Comparison of ENCODE assay signal across 10 cellular contexts in the genomic region with DNA sequence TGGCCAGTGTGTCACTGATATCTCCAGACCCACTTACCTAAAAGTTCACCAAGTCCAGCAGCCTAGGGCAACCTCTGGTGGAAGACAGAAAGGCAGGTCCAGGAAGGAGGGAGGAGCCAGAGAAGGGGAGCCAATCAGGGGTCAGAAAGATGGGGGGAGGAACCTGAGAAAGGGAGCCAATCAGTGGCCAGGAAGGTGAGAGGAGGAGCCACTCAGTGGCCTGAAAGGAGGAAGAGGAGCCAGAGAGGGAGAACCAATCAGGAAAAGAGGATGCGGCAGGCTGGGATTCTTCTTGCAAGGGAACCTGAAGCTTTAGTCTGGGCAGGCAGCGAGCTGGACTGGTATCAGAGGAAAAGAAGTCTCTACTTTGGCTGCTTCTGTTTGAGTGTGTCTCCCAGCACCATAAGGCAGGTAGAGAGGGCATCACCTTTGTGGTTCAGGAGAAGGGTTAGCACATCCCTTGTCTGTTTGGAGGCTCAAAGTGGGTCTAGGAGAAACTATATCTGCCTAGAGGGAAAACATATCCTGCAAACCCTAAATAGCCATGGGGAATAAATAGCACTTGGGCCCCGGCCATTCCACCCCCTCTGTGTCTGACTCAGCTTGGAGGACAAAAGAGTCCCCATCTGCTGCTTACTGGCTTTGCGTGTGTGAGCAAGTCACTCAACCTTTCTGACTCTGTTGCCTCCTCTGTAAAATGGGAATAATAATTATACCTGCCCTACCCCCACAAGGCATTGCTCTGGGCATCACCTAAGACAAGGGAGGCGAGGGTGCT. TPM values are rescaled to one million over a fixed set of nuclear protein-coding genes. Genes with fewer than 3 reads are reported as not detected.
DNase-seq lines count a peak whose midpoint lies in the region; ATAC-seq and TF ChIP-seq lines count a peak whose summit lies in the region.
"Had no signal": no experiment of that assay in that cellular context is flagged by ENCODE, and none has a peak within 500 bp of the region (broad histone marks: within the 10 kb centered on the region; RNA-seq: fewer than 3 reads in every experiment).

No MANE protein-coding gene starts in this region.

- H3K4me1 ChIP-seq in left ventricle myocardium inferior (peaks cover 11% of the 10 kb centered on the region), iPS DF 6.9 (ENCODE audit: control insufficient read depth, insufficient read depth, low read length) (no peaks in the 10 kb centered on the region; the same call in 1 of the 2 replicates)
- H3K4me1 ChIP-seq: right lobe of liver had no signal

- peak overlapping the region; percentile 33 for H3K4me3 Mint-ChIP-seq in activated naive CD8-positive, alpha-beta T cell treated with anti-CD3 and anti-CD28 coated beads for 36 hours
- H3K4me3 Mint-ChIP-seq in stimulated activated naive CD8-positive, alpha-beta T cell treated with anti-CD3 and anti-CD28 coated beads, Interleukin-15, amount 100 ng/mL, for 72 hours: peak overlapping the region; percentile 62 to 69

- TF ChIP-seq CTCF in left ventricle myocardium inferior (IDR thresholded peaks at IDR 0.05; ENCODE audit: borderline replicate concordance): no peak

- H3K36me3 Mint-ChIP-seq in activated naive CD8-positive, alpha-beta T cell treated with anti-CD3 and anti-CD28 coated beads for 36 hours: no peaks in the 10 kb centered on the region

- no CpG with 5 or more reads among the region's 5 CpGs for WGBS in iPS DF 6.9 (ENCODE audit: insufficient coverage, insufficient read length)

- H3K36me3 ChIP-seq in left ventricle myocardium inferior (no peaks in the 10 kb centered on the region), iPS DF 6.9 (ENCODE audit: control insufficient read depth, insufficient read depth, low read length) (no peaks in the 10 kb centered on the region)
- H3K36me3 ChIP-seq: right lobe of liver had no signal

- intact Hi-C loops in Right ventricle myocardium inferior (cut with DNase I): no loop called here
- intact Hi-C loops in left ventricle myocardium inferior (cut with micrococcal nuclease): no loop called here

- peaks cover 11% of the 10 kb centered on the region for H3K27me3 Mint-ChIP-seq in activated naive CD8-positive, alpha-beta T cell treated with anti-CD3 and anti-CD28 coated beads for 36 hours
- H3K27me3 Mint-ChIP-seq in stimulated activated naive CD8-positive, alpha-beta T cell treated with anti-CD3 and anti-CD28 coated beads, Interleukin-15, amount 100 ng/mL, for 72 hours: peaks cover 49% of the 10 kb centered on the region

- no peak for DNase-seq in Right ventricle myocardium inferior (ENCODE audit: missing footprints)
- DNase-seq in left ventricle myocardium inferior: no peak
- DNase-seq in NCI-H2107 treated with DMSO at 0.1 percent for 48 hours (lab: John Stamatoyannopoulos, UW; ENCODE audit: unreplicated experiment): peak; percentile 90
- peak; percentile 24 for DNase-seq in activated naive CD8-positive, alpha-beta T cell treated with anti-CD3 and anti-CD28 coated beads for 36 hours
- peak; percentile 88 for DNase-seq in iPS DF 6.9 (ENCODE audit: low read depth, low spot score)
- peak; percentile 24 to 44 for DNase-seq in stimulated activated naive CD8-positive, alpha-beta T cell treated with anti-CD3 and anti-CD28 coated beads, Interleukin-15, amount 100 ng/mL, for 72 hours
- no peak for DNase-seq in activated effector memory CD4-positive, alpha-beta T cell treated with anti-CD3 and anti-CD28 coated beads, Interleukin-2, amount 50 U/mL, for 16 hours
- DNase-seq: right lobe of liver had no signal

- ATAC-seq in Right ventricle myocardium inferior: peak; percentile 76
- ATAC-seq in stimulated activated naive CD8-positive, alpha-beta T cell treated with anti-CD3 and anti-CD28 coated beads, Interleukin-15, amount 100 ng/mL, for 72 hours: peak; percentile 91
- ATAC-seq in HG02885 (IDR thresholded peaks at IDR 0.05; ENCODE audit: poor library complexity, unreplicated experiment): no peak

- H3K4me3 ChIP-seq in left ventricle myocardium inferior (no peak overlapping the region), iPS DF 6.9 (ENCODE audit: low read length) (no peak overlapping the region)
- H3K4me3 ChIP-seq: right lobe of liver had no signal

- H3K9me3 ChIP-seq in left ventricle myocardium inferior (replicated peaks): no peaks in the 10 kb centered on the region
- H3K9me3 ChIP-seq in iPS DF 6.9 (ENCODE audit: control insufficient read depth, insufficient read depth, low read length): no peaks in the 10 kb centered on the region
- H3K9me3 ChIP-seq: right lobe of liver had no signal

- H3K27me3 ChIP-seq in left ventricle myocardium inferior (ENCODE audit: low read depth) (peaks cover 52% of the 10 kb centered on the region), iPS DF 6.9 (ENCODE audit: control insufficient read depth, insufficient read depth, low read length) (peaks cover 22% of the 10 kb centered on the region; the same call in 1 of the 2 replicates)
- H3K27me3 ChIP-seq: right lobe of liver had no signal

- H3K27ac Mint-ChIP-seq in activated naive CD8-positive, alpha-beta T cell treated with anti-CD3 and anti-CD28 coated beads for 36 hours: no peak overlapping the region
- no peak overlapping the region for H3K27ac Mint-ChIP-seq in stimulated activated naive CD8-positive, alpha-beta T cell treated with anti-CD3 and anti-CD28 coated beads, Interleukin-15, amount 100 ng/mL, for 72 hours

- H3K9me3 Mint-ChIP-seq in activated naive CD8-positive, alpha-beta T cell treated with anti-CD3 and anti-CD28 coated beads for 36 hours: no peaks in the 10 kb centered on the region
- peaks cover 0 to 6% of the 10 kb centered on the region in 2 donors for H3K9me3 Mint-ChIP-seq in stimulated activated naive CD8-positive, alpha-beta T cell treated with anti-CD3 and anti-CD28 coated beads, Interleukin-15, amount 100 ng/mL, for 72 hours

- H3K27ac ChIP-seq in left ventricle myocardium inferior (replicated peaks) (no peak overlapping the region), iPS DF 6.9 (ENCODE audit: low read length) (no peak overlapping the region)
- H3K27ac ChIP-seq: right lobe of liver had no signal

- no peaks in the 10 kb centered on the region for H3K4me1 Mint-ChIP-seq in activated naive CD8-positive, alpha-beta T cell treated with anti-CD3 and anti-CD28 coated beads for 36 hours
- peaks cover 6% of the 10 kb centered on the region for H3K4me1 Mint-ChIP-seq in stimulated activated naive CD8-positive, alpha-beta T cell treated with anti-CD3 and anti-CD28 coated beads, Interleukin-15, amount 100 ng/mL, for 72 hours

RNA-seq across cellular contexts. Expression of gene CRHR1, which starts 43.4 kb away (rescaled TPM):
- total RNA-seq in Right ventricle myocardium inferior (not detected), left ventricle myocardium inferior (not detected)
- not detected for total RNA-seq in activated naive CD8-positive, alpha-beta T cell treated with anti-CD3 and anti-CD28 coated beads for 36 hours
- total RNA-seq: activated CD8-positive, alpha-beta memory T cell treated with anti-CD3 and anti-CD28 coated beads for 36 hours; right lobe of liver had no signal

Comparison
In these comparisons a context has a peak if more than half of its experiments do, and no peak if none do; other contexts are left out.
1. DNase-seq: peak in NCI-H2107 treated with DMSO at 0.1 percent for 48 hours (single experiment), activated naive CD8-positive, alpha-beta T cell treated with anti-CD3 and anti-CD28 coated beads for 36 hours (single experiment), iPS DF 6.9 (single experiment) and stimulated activated naive CD8-positive, alpha-beta T cell treated with anti-CD3 and anti-CD28 coated beads, Interleukin-15, amount 100 ng/mL, for 72 hours (2 of 2); none in Right ventricle myocardium inferior (single experiment), left ventricle myocardium inferior (single experiment) and activated effector memory CD4-positive, alpha-beta T cell treated with anti-CD3 and anti-CD28 coated beads, Interleukin-2, amount 50 U/mL, for 16 hours (single experiment).